In the genomic region with DNA sequence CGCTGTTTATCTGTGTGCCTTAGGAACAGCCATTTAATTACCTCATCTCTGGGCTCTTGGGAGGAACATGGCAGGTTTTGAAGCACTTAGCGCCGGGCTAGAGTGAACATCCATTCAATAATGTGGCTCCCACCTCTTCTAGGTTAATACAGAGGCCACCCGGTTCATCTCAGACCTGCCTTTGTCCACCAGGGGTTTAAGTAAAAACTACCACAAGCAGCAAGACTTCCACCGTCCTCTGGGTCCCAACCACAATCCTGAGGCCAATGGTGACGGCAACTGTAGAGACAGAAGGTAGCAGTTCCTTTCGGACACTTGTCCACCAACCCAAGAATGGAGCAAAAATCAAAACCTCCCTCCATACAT, we compare ENCODE assay signal across 8 cellular contexts. TPM values are rescaled to one million over a fixed set of nuclear protein-coding genes. Genes with fewer than 3 reads are reported as not detected.
DNase-seq lines count a peak whose midpoint lies in the region; ATAC-seq and TF ChIP-seq lines count a peak whose summit lies in the region.

No MANE protein-coding gene starts in this region.

- no peaks in the 10 kb centered on the region for H3K9me3 ChIP-seq in SK-N-SH
- H3K9me3 ChIP-seq in suprapubic skin = no peaks in the 10 kb centered on the region

- H3K36me3 ChIP-seq in SK-N-SH (replicated peaks in 1 of 2; ENCODE audit: control insufficient read depth in 1 of 2, insufficient read depth in 2 of 2, low read length in 1 of 2) (peaks cover 21 to 23% of the 10 kb centered on the region in 2 experiments), suprapubic skin (peaks cover 13% of the 10 kb centered on the region)

- peak overlapping the region; percentile 92 for H2AFZ ChIP-seq in SK-N-SH (ENCODE audit: low read depth)

- H3K4me1 ChIP-seq in SK-N-SH (ENCODE audit: control insufficient read depth in 1 of 2, insufficient read depth in 2 of 2, low read depth in 1 of 2, low read length in 1 of 2) = peaks cover 9 to 14% of the 10 kb centered on the region in 2 experiments
- peaks cover 26% of the 10 kb centered on the region for H3K4me1 ChIP-seq in suprapubic skin

- H3K27me3 Mint-ChIP-seq in activated T-helper 17 cell treated with anti-CD3 and anti-CD28 coated beads, Interleukin-2, amount 50 U/mL, for 72 hours = no peaks in the 10 kb centered on the region
- peaks cover 0 to 8% (median 0%) of the 10 kb centered on the region in 3 donors for H3K27me3 Mint-ChIP-seq in immature natural killer cell (ENCODE audit: low read depth in 3 of 3)

- H3K27ac Mint-ChIP-seq in activated T-helper 17 cell treated with anti-CD3 and anti-CD28 coated beads, Interleukin-2, amount 50 U/mL, for 72 hours = peak overlapping the region; percentile 91
- H3K27ac Mint-ChIP-seq in immature natural killer cell = peak overlapping the region; percentile 93 to 99 (median 98)

- peaks cover 41% of the 10 kb centered on the region for H3K79me2 ChIP-seq in SK-N-SH (ENCODE audit: insufficient read depth)

- peak overlapping the region; percentile 80 for H3K9ac ChIP-seq in SK-N-SH

- TF ChIP-seq CTCF in SK-N-SH (IDR thresholded peaks at IDR 0.05) (no peak; the same call in 1 of the 2 replicates), suprapubic skin (IDR thresholded peaks at IDR 0.05) (no peak)

- POLR2A ChIA-PET in SK-N-SH (lab: Yijun Ruan, JAX) = interaction anchor here (0.5 to 1.6 kb wide), 4 partner anchors 10 to 847 kb away, joined by 3 to 4 read pairs (median 4); a partner anchor contains a TSS

- H3F3A ChIP-seq in SK-N-SH (replicated peaks; ENCODE audit: insufficient read depth) = no peaks in the 10 kb centered on the region

- H3K4me2 ChIP-seq in SK-N-SH = peak overlapping the region; percentile 94

- peaks cover 32% of the 10 kb centered on the region for H3K4me1 Mint-ChIP-seq in activated T-helper 17 cell treated with anti-CD3 and anti-CD28 coated beads, Interleukin-2, amount 50 U/mL, for 72 hours
- peaks cover 47 to 54% of the 10 kb centered on the region in 2 donors for H3K4me1 Mint-ChIP-seq in immature natural killer cell

- H3K27me3 ChIP-seq in SK-N-SH (ENCODE audit: insufficient read depth) (no peaks in the 10 kb centered on the region), suprapubic skin (no peaks in the 10 kb centered on the region)

- no peak for TF ChIP-seq EP300 in SK-N-SH (IDR thresholded peaks at IDR 0.05; ENCODE audit: borderline replicate concordance in 1 of 2, low read depth in 1 of 2, low read length in 1 of 2)
- TF ChIP-seq EP300 in suprapubic skin (IDR thresholded peaks at IDR 0.05) = no peak

- H3K27ac ChIP-seq in SK-N-SH (ENCODE audit: low read depth in 2 of 2, low read length in 1 of 2) = peak overlapping the region; percentile 62 to 92; a peak in 3 of 4 replicates
- peak overlapping the region; percentile 71 for H3K27ac ChIP-seq in suprapubic skin

- no peaks in the 10 kb centered on the region for H3K9me2 ChIP-seq in SK-N-SH

- H3K4me3 ChIP-seq in SK-N-SH (ENCODE audit: low read depth in 2 of 2, low read length in 1 of 2) = peak overlapping the region; percentile 89 to 99
- H3K4me3 ChIP-seq in suprapubic skin = peak overlapping the region; percentile 92

- CTCF ChIA-PET in SK-N-SH (lab: Yijun Ruan, JAX) = interaction anchor here (0.6 to 2.9 kb wide), 5 partner anchors 12 to 533 kb away, joined by 3 to 12 read pairs (median 3); no protein-coding TSS in a partner anchor

- peaks cover 3% of the 10 kb centered on the region for H3K9me3 Mint-ChIP-seq in activated T-helper 17 cell treated with anti-CD3 and anti-CD28 coated beads, Interleukin-2, amount 50 U/mL, for 72 hours
- H3K9me3 Mint-ChIP-seq in immature natural killer cell = no peaks in the 10 kb centered on the region

- no peaks in the 10 kb centered on the region for H4K20me1 ChIP-seq in SK-N-SH (ENCODE audit: insufficient read depth)

- DNase-seq in SK-N-SH = peak; percentile 47
- DNase-seq in immature natural killer cell = no peak
- no peak for DNase-seq in suprapubic skin (ENCODE audit: low spot score in 2 of 2)
- DNase-seq in DMS114 treated with DMSO at 0.1 percent for 48 hours (lab: John Stamatoyannopoulos, UW; ENCODE audit: unreplicated experiment) = no peak
- no peak for DNase-seq in NCI-H2081 treated with DMSO at 0.1 percent for 48 hours (lab: John Stamatoyannopoulos, UW)
- no peak for DNase-seq in stimulated activated naive CD4-positive, alpha-beta T cell treated with Interleukin-2 at 50 U/mL for 16 hours (lab: John Stamatoyannopoulos, UW)

- no peak for ATAC-seq in SK-N-SH treated with all-trans-retinoic acid at 6 μM for 48 hours
- ATAC-seq in activated T-helper 17 cell treated with anti-CD3 and anti-CD28 coated beads, Interleukin-2, amount 50 U/mL, for 72 hours (replicated peaks) = no peak

- 54% methylated on average over 7 of the region's 7 CpGs for WGBS in SK-N-SH (ENCODE audit: low lambda C conversion rate)
- WGBS in suprapubic skin = 63% methylated on average over 7 of the region's 7 CpGs

- H3K36me3 Mint-ChIP-seq in activated T-helper 17 cell treated with anti-CD3 and anti-CD28 coated beads, Interleukin-2, amount 50 U/mL, for 72 hours (ENCODE audit: low read depth) = peaks cover 43% of the 10 kb centered on the region
- H3K36me3 Mint-ChIP-seq in immature natural killer cell = peaks cover 0 to 7% (median 1%) of the 10 kb centered on the region in 3 donors

- H3K4me3 Mint-ChIP-seq in activated T-helper 17 cell treated with anti-CD3 and anti-CD28 coated beads, Interleukin-2, amount 50 U/mL, for 72 hours = peak overlapping the region; percentile 94
- peak overlapping the region; percentile 98 to 99 (median 99) for H3K4me3 Mint-ChIP-seq in immature natural killer cell

- no peak for TF ChIP-seq POLR2A in suprapubic skin (IDR thresholded peaks at IDR 0.05)

- TF ChIP-seq RAD21 in SK-N-SH (IDR thresholded peaks at IDR 0.05; ENCODE audit: low read length) = no peak

TF ChIP-seq in SK-N-SH, 30 proteins besides CTCF, POLR2A, EP300 and RAD21 (continues in another document):
- TF ChIP-seq NFIC (IDR thresholded peaks at IDR 0.05; ENCODE audit: borderline replicate concordance) = no peak
- no peak for TF ChIP-seq POLR2AphosphoS5 (IDR thresholded peaks at IDR 0.05; ENCODE audit: low read depth, low read length)
- no peak for TF ChIP-seq RXRA (IDR thresholded peaks at IDR 0.05; ENCODE audit: borderline replicate concordance, low read depth)
- TF ChIP-seq, protein P1, sequence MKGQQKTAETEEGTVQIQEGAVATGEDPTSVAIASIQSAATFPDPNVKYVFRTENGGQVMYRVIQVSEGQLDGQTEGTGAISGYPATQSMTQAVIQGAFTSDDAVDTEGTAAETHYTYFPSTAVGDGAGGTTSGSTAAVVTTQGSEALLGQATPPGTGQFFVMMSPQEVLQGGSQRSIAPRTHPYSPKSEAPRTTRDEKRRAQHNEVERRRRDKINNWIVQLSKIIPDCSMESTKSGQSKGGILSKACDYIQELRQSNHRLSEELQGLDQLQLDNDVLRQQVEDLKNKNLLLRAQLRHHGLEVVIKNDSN (IDR thresholded peaks at IDR 0.05; ENCODE audit: borderline replicate concordance, low read depth) = no peak
- no peak for TF ChIP-seq SIN3A (IDR thresholded peaks at IDR 0.05; ENCODE audit: borderline replicate concordance, low read depth, low read length)
- TF ChIP-seq EZH2phosphoT487 (IDR thresholded peaks at IDR 0.05; ENCODE audit: borderline replicate concordance, low read depth) = no peak
- TF ChIP-seq, protein P2, sequence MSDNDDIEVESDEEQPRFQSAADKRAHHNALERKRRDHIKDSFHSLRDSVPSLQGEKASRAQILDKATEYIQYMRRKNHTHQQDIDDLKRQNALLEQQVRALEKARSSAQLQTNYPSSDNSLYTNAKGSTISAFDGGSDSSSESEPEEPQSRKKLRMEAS (IDR thresholded peaks at IDR 0.05; ENCODE audit: low read depth) = no peak

TF ChIP-seq in SK-N-SH treated with all-trans-retinoic acid at 6 μM for 48 hours, 23 proteins besides CTCF, POLR2A, EP300 and RAD21 (continues in another document):
- TF ChIP-seq TCF4 (CRISPR knock-in tag; IDR thresholded peaks at IDR 0.05; ENCODE audit: borderline replicate concordance) (no peak), ZNF8 (CRISPR knock-in tag; IDR thresholded peaks at IDR 0.05) (no peak), ISL1 (CRISPR knock-in tag; IDR thresholded peaks at IDR 0.05) (no peak), TOX (CRISPR knock-in tag; IDR thresholded peaks at IDR 0.05; ENCODE audit: borderline replicate concordance) (no peak), CSDC2 (CRISPR knock-in tag; IDR thresholded peaks at IDR 0.05) (no peak)

RNA-seq across cellular contexts. Expression of a gene that starts 0.9 kb away (rescaled TPM):
- 602 and 763 TPM in 2 replicates for polyA plus RNA-seq in SK-N-SH (2012; rRNA removed)
- 495 and 668 TPM in 2 replicates for polyA plus RNA-seq in SK-N-SH (2012; cell fraction: cytosol; rRNA removed)
- 125 and 238 TPM in 2 replicates for polyA plus RNA-seq in SK-N-SH (2012; cell fraction: nucleus; rRNA removed)
- 100 to 1,000 TPM; 132 to 224 TPM for total RNA-seq in activated T-helper 17 cell treated with anti-CD3 and anti-CD28 coated beads, Interleukin-2, amount 50 U/mL, for 72 hours
- 100 to 1,000 TPM; 365 to 518 (median 376) TPM for polyA plus RNA-seq in immature natural killer cell
- total RNA-seq in suprapubic skin = 100 to 1,000 TPM in 3 of 4 donors, 10 to 100 TPM in 1; 75.9 to 143 (median 125) TPM

RNA-seq across cellular contexts. Expression of a gene that starts 28.8 kb away (rescaled TPM):
- polyA plus RNA-seq in SK-N-SH (2012; rRNA removed) = 24.4 and 24.9 TPM in 2 replicates
- polyA plus RNA-seq in SK-N-SH (2012; cell fraction: cytosol; rRNA removed) = 20.5 and 24.3 TPM in 2 replicates
- 18.2 and 19.5 TPM in 2 replicates for polyA plus RNA-seq in SK-N-SH (2012; cell fraction: nucleus; rRNA removed)
- 1 to 10 TPM; 4.1 to 4.6 TPM for total RNA-seq in activated T-helper 17 cell treated with anti-CD3 and anti-CD28 coated beads, Interleukin-2, amount 50 U/mL, for 72 hours
- polyA plus RNA-seq in immature natural killer cell = 10 to 100 TPM; 25.5 to 40.5 (median 34.4) TPM
- 100 to 1,000 TPM in 2 of 4 donors, 10 to 100 TPM in 2; 91.9 to 116 (median 98.0) TPM for total RNA-seq in suprapubic skin

RNA-seq across cellular contexts. Expression of a gene that starts 55.7 kb away (rescaled TPM):
- polyA plus RNA-seq in SK-N-SH (2012; rRNA removed) = 4.1 and 4.3 TPM in 2 replicates
- polyA plus RNA-seq in SK-N-SH (2012; cell fraction: cytosol; rRNA removed) = 2.2 and 4.1 TPM in 2 replicates
- polyA plus RNA-seq in SK-N-SH (2012; cell fraction: nucleus; rRNA removed) = 7.7 and 9.5 TPM in 2 replicates
- under 1 TPM; 0.06 to 0.85 TPM for total RNA-seq in activated T-helper 17 cell treated with anti-CD3 and anti-CD28 coated beads, Interleukin-2, amount 50 U/mL, for 72 hours
- polyA plus RNA-seq in immature natural killer cell = under 1 TPM in 1 of 3 donors, not detected in 2; 0.21 TPM
- total RNA-seq in suprapubic skin = 1 to 10 TPM in 3 of 4 donors, under 1 TPM in 1; 0.76 to 5.6 (median 2.1) TPM

Comparison
In these comparisons a context has a peak if more than half of its experiments do, and no peak if none do; other contexts are left out.
1. RNA of a gene that starts 28.8 kb away (total RNA-seq): 91.9 to 116 TPM in suprapubic skin; 4.1 to 4.6 TPM in activated T-helper 17 cell treated with anti-CD3 and anti-CD28 coated beads, Interleukin-2, amount 50 U/mL, for 72 hours; every median in the first group is over 10 times any median in the second.